Comparison of ENCODE assay signal across 18 cellular contexts in genomic region chr21:35254752-35255138, GRCh38.
A peak's percentile ranks its signal among the peaks of the same experiment; 100 is the strongest.
DNase-seq lines count a peak whose midpoint lies in the region; ATAC-seq and TF ChIP-seq lines count a peak whose summit lies in the region.
"Had no signal": no experiment of that assay in that cellular context is flagged by ENCODE, and none has a peak within 500 bp of the region (broad histone marks: within the 10 kb centered on the region; RNA-seq: fewer than 3 reads in every experiment).

No MANE protein-coding gene starts in this region.

- 68 to 89% (median 83%) methylated on average over 2 of the region's 2 CpGs for WGBS in stomach, 5 donors

- no peaks in the 10 kb centered on the region for H3K36me3 ChIP-seq in adipocyte (ENCODE audit: control insufficient read depth, insufficient read depth, low read length, severe bottlenecking)
- H3K36me3 ChIP-seq in stomach = no peaks in the 10 kb centered on the region
- H3K36me3 ChIP-seq: tibial nerve had no signal

- TF ChIP-seq POLR2A in stomach (IDR thresholded peaks at IDR 0.05) = no peak

- peaks cover 5% of the 10 kb centered on the region for H3K9me3 Mint-ChIP-seq in nephron

- TF ChIP-seq CTCF in nephron (IDR thresholded peaks at IDR 0.05; ENCODE audit: unreplicated experiment in 3 of 3) = no peak
- TF ChIP-seq CTCF in stomach (IDR thresholded peaks at IDR 0.05) = no peak

- no peaks in the 10 kb centered on the region for H3K9me3 ChIP-seq in adipocyte (ENCODE audit: control insufficient read depth, low read length)
- H3K9me3 ChIP-seq in stomach = peaks cover 0 to 6% (median 0%) of the 10 kb centered on the region in 4 donors
- H3K9me3 ChIP-seq: tibial nerve had no signal

- H3K36me3 Mint-ChIP-seq in nephron (ENCODE audit: low read depth) = no peaks in the 10 kb centered on the region

- intact Hi-C loops in stomach (cut with DNase I; ENCODE audit: low total_unique reads) = no loop called here

- H3K4me3 ChIP-seq in adipocyte (ENCODE audit: low read length) = peak overlapping the region; percentile 62
- H3K4me3 ChIP-seq in stomach = no peak overlapping the region
- H3K4me3 ChIP-seq: tibial nerve had no signal

- H3K4me1 ChIP-seq in adipocyte (ENCODE audit: control insufficient read depth, insufficient read depth, low read length) (peaks cover 60% of the 10 kb centered on the region), stomach (peaks cover 0 to 47% (median 21%) of the 10 kb centered on the region in 4 donors)

- no peaks in the 10 kb centered on the region for H3K27me3 ChIP-seq in adipocyte (replicated peaks; ENCODE audit: control insufficient read depth, insufficient read depth, low read length)
- H3K27me3 ChIP-seq in stomach = no peaks in the 10 kb centered on the region
- H3K27me3 ChIP-seq: tibial nerve had no signal

- H3K4me3 Mint-ChIP-seq in nephron = no peak overlapping the region
- H3K4me3 Mint-ChIP-seq: B cell, neural crest cell had no signal

- ATAC-seq in GM18498 (IDR thresholded peaks at IDR 0.05; ENCODE audit: unreplicated experiment) = no peak

- peak; percentile 44 for DNase-seq in M059J (ENCODE audit: low read depth)
- DNase-seq in adipocyte (ENCODE audit: low read depth) = no peak
- DNase-seq in stomach = no peak
- DNase-seq in DMS 273 treated with DMSO at 0.1 percent for 48 hours (lab: John Stamatoyannopoulos, UW) = no peak
- no peak for DNase-seq in dermis blood vessel endothelial cell
- DNase-seq: aorta; cerebellar nuclear complex; islet precursor cell; NCI-H1048; NCI-H2029; NCI-H345; NK-92 treated with Interleukin-12 subunit alpha and Interleukin-12 subunit beta, amount 100 ng/mL, for 24 hours; stimulated activated naive CD4-positive, alpha-beta T cell had no signal

- H3K9ac ChIP-seq in adipocyte (ENCODE audit: low read length) = peak overlapping the region; percentile 80

- no peak for TF ChIP-seq EP300 in stomach (IDR thresholded peaks at IDR 0.05)

- H3K27ac ChIP-seq in stomach = peak overlapping the region in 4 of 5 donors; percentile 21 to 79 (median 55)

- peak overlapping the region in 2 of 3 experiments; percentile 26 to 59 for H3K27ac Mint-ChIP-seq in nephron
- H3K27ac Mint-ChIP-seq: B cell had no signal

- peaks cover 4% of the 10 kb centered on the region for H3K27me3 Mint-ChIP-seq in nephron (ENCODE audit: low read depth)

- peaks cover 50% of the 10 kb centered on the region for H3K4me1 Mint-ChIP-seq in nephron
- H3K4me1 Mint-ChIP-seq: B cell had no signal
